In genomic region chr10:109892885-109893284, GRCh38 we compare ENCODE assay signal across 9 cellular contexts. TPM values are rescaled to one million over a fixed set of nuclear protein-coding genes. Genes with fewer than 3 reads are reported as not detected.
DNase-seq lines count a peak whose midpoint lies in the region; ATAC-seq and TF ChIP-seq lines count a peak whose summit lies in the region.
"Had no signal": no experiment of that assay in that cellular context is flagged by ENCODE, and none has a peak within 500 bp of the region (broad histone marks: within the 10 kb centered on the region; RNA-seq: fewer than 3 reads in every experiment).

No MANE protein-coding gene starts in this region.

- DNase-seq in stimulated activated naive CD8-positive, alpha-beta T cell treated with anti-CD3 and anti-CD28 coated beads, Interleukin-15, Interleukin-2, amounts not matched to agents 100 U/mL and 50 U/mL, for 24 hours, result no peak
- DNase-seq in stimulated activated naive CD8-positive, alpha-beta T cell treated with anti-CD3 and anti-CD28 coated beads, Interleukin-15, amount 100 ng/mL, for 72 hours, result no peak
- no peak for DNase-seq in chondrocyte (ENCODE audit: low spot score)
- no peak for DNase-seq in GM13977 (ENCODE audit: low spot score)
- no peak for DNase-seq in NCI-H2171 treated with DMSO at 0.1 percent for 48 hours (lab: John Stamatoyannopoulos, UW)
- DNase-seq: CD8-positive, alpha-beta memory T cell had no signal

- H3K4me1 ChIP-seq in mesodermal cell (ENCODE audit: control insufficient read depth, insufficient read depth, low read length, poor library complexity, severe bottlenecking), result peaks cover 51% of the 10 kb centered on the region

- H3K4me1 Mint-ChIP-seq in stimulated activated naive CD8-positive, alpha-beta T cell treated with anti-CD3 and anti-CD28 coated beads, Interleukin-15, amount 100 ng/mL, for 72 hours, result peaks cover 36% of the 10 kb centered on the region
- peaks cover 87% of the 10 kb centered on the region for H3K4me1 Mint-ChIP-seq in chondrocyte (ENCODE audit: low read depth)

- H3K4me3 ChIP-seq in mesodermal cell (ENCODE audit: extremely low read depth, insufficient read depth, low read length, poor library complexity, severe bottlenecking), result no peak overlapping the region

- no peaks in the 10 kb centered on the region for H3K9me3 Mint-ChIP-seq in stimulated activated naive CD8-positive, alpha-beta T cell treated with anti-CD3 and anti-CD28 coated beads, Interleukin-15, amount 100 ng/mL, for 72 hours
- H3K9me3 Mint-ChIP-seq in chondrocyte (ENCODE audit: low read depth), result no peaks in the 10 kb centered on the region
- H3K9me3 Mint-ChIP-seq: CD8-positive, alpha-beta memory T cell had no signal

- no peak overlapping the region for H3K27ac Mint-ChIP-seq in stimulated activated naive CD8-positive, alpha-beta T cell treated with anti-CD3 and anti-CD28 coated beads, Interleukin-15, amount 100 ng/mL, for 72 hours
- peak overlapping the region; percentile 93 for H3K27ac Mint-ChIP-seq in chondrocyte (ENCODE audit: unreplicated experiment)

- in situ Hi-C loops in GM13977 (cut with MboI; ENCODE audit: low pct_unique_long_range_greater_than_20kb, low sequenced_read_pairs, unreplicated experiment), result loop anchor here (10.0 kb wide), 1 partner anchor 92 kb away; no protein-coding TSS in a partner anchor

- H3K9me3 ChIP-seq in mesodermal cell (ENCODE audit: control insufficient read depth, low read length), result peaks cover 3% of the 10 kb centered on the region

- no peak overlapping the region for H3K4me3 Mint-ChIP-seq in stimulated activated naive CD8-positive, alpha-beta T cell treated with anti-CD3 and anti-CD28 coated beads, Interleukin-15, amount 100 ng/mL, for 72 hours
- H3K4me3 Mint-ChIP-seq in chondrocyte (ENCODE audit: unreplicated experiment), result no peak overlapping the region

- H3K36me3 Mint-ChIP-seq in chondrocyte (ENCODE audit: low read depth), result peaks cover 15% of the 10 kb centered on the region

- no peaks in the 10 kb centered on the region for H3K27me3 Mint-ChIP-seq in stimulated activated naive CD8-positive, alpha-beta T cell treated with anti-CD3 and anti-CD28 coated beads, Interleukin-15, amount 100 ng/mL, for 72 hours
- H3K27me3 Mint-ChIP-seq in chondrocyte (ENCODE audit: low read depth), result no peaks in the 10 kb centered on the region
- H3K27me3 Mint-ChIP-seq: CD8-positive, alpha-beta memory T cell had no signal

- TF ChIP-seq CTCF in chondrocyte (IDR thresholded peaks at IDR 0.05) (no peak), GM13977 (IDR thresholded peaks at IDR 0.05; ENCODE audit: extremely low read depth, insufficient read depth, missing control alignments) (no peak)

- WGBS in mesodermal cell (ENCODE audit: insufficient coverage in 2 of 2), 2 experiments, result 38 to 58% methylated on average over 8 of the region's 9 CpGs

- peak; percentile 33 for ATAC-seq in stimulated activated naive CD8-positive, alpha-beta T cell treated with anti-CD3 and anti-CD28 coated beads, Interleukin-15, Interleukin-2, amounts not matched to agents 100 U/mL and 50 U/mL, for 24 hours
- no peak for ATAC-seq in stimulated activated naive CD8-positive, alpha-beta T cell treated with anti-CD3 and anti-CD28 coated beads, Interleukin-15, amount 100 ng/mL, for 72 hours
- ATAC-seq in GM21737 (IDR thresholded peaks at IDR 0.05; ENCODE audit: unreplicated experiment), result no peak
- ATAC-seq in HG03521 (IDR thresholded peaks at IDR 0.05; ENCODE audit: unreplicated experiment), result no peak

- H3K27ac ChIP-seq in mesodermal cell (ENCODE audit: low read depth, low read length, severe bottlenecking), result peak overlapping the region; percentile 86

- H3K36me3 ChIP-seq in mesodermal cell (ENCODE audit: control insufficient read depth, insufficient read depth, low read length), result peaks cover 45% of the 10 kb centered on the region

RNA-seq across cellular contexts. Expression of gene XPNPEP1, which starts 30.4 kb away (rescaled TPM):
- total RNA-seq in chondrocyte, result 79.8 to 95.7 TPM (median 80.6 TPM) in 3 replicates
- 74.6 TPM for polyA plus RNA-seq in mesodermal cell (2013, experiment 1 of 2)
- polyA plus RNA-seq in mesodermal cell (2013, experiment 2 of 2), result 64.3 TPM
